In the genomic region with DNA sequence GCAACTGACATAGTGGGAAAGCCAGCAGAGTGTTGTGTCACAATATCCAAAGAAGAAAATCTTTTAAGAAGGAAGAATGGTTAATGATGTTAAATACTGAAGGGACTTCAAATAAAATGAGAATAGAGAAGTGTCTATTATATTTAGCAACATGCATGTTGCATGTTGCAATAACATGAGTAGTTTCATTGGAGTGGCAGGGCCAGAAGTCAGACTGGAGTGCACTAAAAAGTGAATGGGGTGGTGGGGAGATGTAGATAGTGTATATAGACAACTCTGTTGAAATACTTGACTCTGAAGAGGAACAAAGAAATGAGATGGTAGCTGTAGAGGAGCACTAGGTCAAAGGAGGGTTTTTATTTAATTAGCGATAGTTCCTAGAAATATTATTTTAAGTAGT, we compare ENCODE assay signal across 1 cellular context.
TF ChIP-seq lines count a peak whose summit lies in the region.

No MANE protein-coding gene starts in this region.

TF ChIP-seq in K562, 482 proteins besides CTCF, POLR2A, EP300 and RAD21:
- peak; percentile 69; the same call in 1 of the 2 replicates for TF ChIP-seq CEBPG (CRISPR knock-in tag; IDR thresholded peaks at IDR 0.05)
- TF ChIP-seq CEBPG (tag; conservative IDR thresholded peaks at IDR 0.05 in 1 of 2, IDR thresholded peaks at IDR 0.05 in 1 of 2): peak in 1 of 2 experiments; percentile 45; a peak in 1 of 4 replicates
- no peak for TF ChIP-seq RBM25 (IDR thresholded peaks at IDR 0.05; ENCODE audit: low read depth, low read length, severe bottlenecking)
- peak; percentile 90 for TF ChIP-seq CEBPB (tag; IDR thresholded peaks at IDR 0.05)
- no peak for TF ChIP-seq GATA2 (CRISPR knock-in tag; IDR thresholded peaks at IDR 0.05)
